2 cellular contexts compared by ENCODE assay signal in genomic region chr1:119771016-119771415, GRCh38.
TF ChIP-seq lines count a peak whose summit lies in the region.

No MANE protein-coding gene starts in this region.

TF ChIP-seq in IMR-90, 13 proteins besides CTCF, POLR2A, EP300 and RAD21:
- TF ChIP-seq MXI1 (IDR thresholded peaks at IDR 0.05; ENCODE audit: borderline replicate concordance, low read depth, low read length) (no peak), ELK1 (IDR thresholded peaks at IDR 0.05; ENCODE audit: borderline replicate concordance, low read depth, low read length) (no peak), BHLHE40 (IDR thresholded peaks at IDR 0.05; ENCODE audit: low read depth, low read length) (no peak), FOS (IDR thresholded peaks at IDR 0.05; ENCODE audit: low read depth, low read length) (no peak), MAFK (IDR thresholded peaks at IDR 0.05; ENCODE audit: low read depth, low read length) (no peak), CEBPB (IDR thresholded peaks at IDR 0.05; ENCODE audit: low read depth, low read length) (no peak), CHD1 (IDR thresholded peaks at IDR 0.05; ENCODE audit: low read depth, low read length) (no peak), USF2 (IDR thresholded peaks at IDR 0.05; ENCODE audit: low read depth, low read length) (no peak), SMC3 (IDR thresholded peaks at IDR 0.05; ENCODE audit: low read depth, low read length) (no peak), MAZ (IDR thresholded peaks at IDR 0.05; ENCODE audit: borderline replicate concordance, low read depth, low read length) (no peak), NFE2L2 (IDR thresholded peaks at IDR 0.05; ENCODE audit: low read depth, low read length) (no peak), RCOR1 (IDR thresholded peaks at IDR 0.05; ENCODE audit: insufficient replicate concordance, low read length) (no peak), RFX5 (IDR thresholded peaks at IDR 0.05; ENCODE audit: low read depth, low read length) (no peak)

TF ChIP-seq in WTC11, 78 proteins besides CTCF, POLR2A, EP300 and RAD21:
- TF ChIP-seq STAT6 (CRISPR knock-in tag; conservative IDR thresholded peaks at IDR 0.05; ENCODE audit: low read depth) (no peak), HMGA2 (CRISPR knock-in tag; IDR thresholded peaks at IDR 0.05) (no peak), FOXP4 (CRISPR knock-in tag; IDR thresholded peaks at IDR 0.05) (no peak), SP1 (CRISPR knock-in tag; conservative IDR thresholded peaks at IDR 0.05) (no peak), NR1H2 (CRISPR knock-in tag; IDR thresholded peaks at IDR 0.05) (no peak), ERG (CRISPR knock-in tag; IDR thresholded peaks at IDR 0.05) (no peak), PRDM15 (CRISPR knock-in tag; IDR thresholded peaks at IDR 0.05) (no peak), ZNF138 (CRISPR knock-in tag; conservative IDR thresholded peaks at IDR 0.05) (no peak)
